Comparison of ENCODE assay signal across 29 cellular contexts in genomic region chr16:20166531-20167235, GRCh38.
DNase-seq lines count a peak whose midpoint lies in the region; ATAC-seq and TF ChIP-seq lines count a peak whose summit lies in the region.
"Had no signal": no experiment of that assay in that cellular context is flagged by ENCODE, and none has a peak within 500 bp of the region (broad histone marks: within the 10 kb centered on the region; RNA-seq: fewer than 3 reads in every experiment).

No MANE protein-coding gene starts in this region.

- intact Hi-C loops in Caco-2 (cut with micrococcal nuclease; ENCODE audit: unreplicated experiment), result no loop called here
- intact Hi-C loops in activated CD4-positive, alpha-beta T cell treated with anti-CD3 and anti-CD28 coated beads, Interleukin-2, amount 10 ng/mL, durations not matched to agents 24 days and 14 days (cut with micrococcal nuclease), result no loop called here

- no peaks in the 10 kb centered on the region for H3K27me3 ChIP-seq in Caco-2 (replicated peaks; ENCODE audit: control insufficient read depth, insufficient read depth, low read length)
- H3K27me3 ChIP-seq: upper lobe of right lung had no signal

- no peaks in the 10 kb centered on the region for H3K9me3 ChIP-seq in Caco-2
- H3K9me3 ChIP-seq: suprapubic skin, upper lobe of right lung had no signal

- no peaks in the 10 kb centered on the region for H3K9me3 Mint-ChIP-seq in Caco-2 (ENCODE audit: unreplicated experiment)
- peaks cover 3% of the 10 kb centered on the region for H3K9me3 Mint-ChIP-seq in activated CD4-positive, alpha-beta T cell treated with anti-CD3 and anti-CD28 coated beads, Interleukin-2, amount 10 ng/mL, durations not matched to agents 24 days and 14 days
- H3K9me3 Mint-ChIP-seq: natural killer cell had no signal

- no peak overlapping the region for H3K4me3 ChIP-seq in Caco-2 (ENCODE audit: low read depth, low read length)
- H3K4me3 ChIP-seq: coronary artery, smooth muscle cell, suprapubic skin, upper lobe of right lung had no signal

- peaks cover 13% of the 10 kb centered on the region for H3K4me1 ChIP-seq in Caco-2
- H3K4me1 ChIP-seq: suprapubic skin, upper lobe of right lung had no signal

- no peaks in the 10 kb centered on the region for H3K36me3 ChIP-seq in Caco-2 (ENCODE audit: control insufficient read depth, insufficient read depth, low read length)
- H3K36me3 ChIP-seq: suprapubic skin, upper lobe of right lung had no signal

- no peaks in the 10 kb centered on the region for H3K36me3 Mint-ChIP-seq in Caco-2 (ENCODE audit: insufficient read depth, unreplicated experiment)
- no peaks in the 10 kb centered on the region for H3K36me3 Mint-ChIP-seq in activated CD4-positive, alpha-beta T cell treated with anti-CD3 and anti-CD28 coated beads, Interleukin-2, amount 10 ng/mL, durations not matched to agents 24 days and 14 days (ENCODE audit: low read depth)
- H3K36me3 Mint-ChIP-seq: CD4-positive, alpha-beta memory T cell; natural killer cell had no signal

- POLR2A ChIA-PET in Caco-2 (lab: Charles Lee), result interaction anchor here (0.6 kb wide), 1 partner anchor 9 kb away, joined by 6 read pairs; no protein-coding TSS in a partner anchor

- H3K27me3 Mint-ChIP-seq in Caco-2 (ENCODE audit: insufficient read depth, unreplicated experiment), result peaks cover 3% of the 10 kb centered on the region
- no peaks in the 10 kb centered on the region for H3K27me3 Mint-ChIP-seq in activated CD4-positive, alpha-beta T cell treated with anti-CD3 and anti-CD28 coated beads, Interleukin-2, amount 10 ng/mL, durations not matched to agents 24 days and 14 days
- H3K27me3 Mint-ChIP-seq: activated CD4-positive, alpha-beta memory T cell treated with anti-CD3 and anti-CD28 coated beads, Interleukin-2, amount 10 ng/mL, durations not matched to agents 7 days and 5 days; CD4-positive, alpha-beta memory T cell had no signal

- H3K4me1 Mint-ChIP-seq in Caco-2 (ENCODE audit: low read depth, unreplicated experiment), result peaks cover 8% of the 10 kb centered on the region
- no peaks in the 10 kb centered on the region for H3K4me1 Mint-ChIP-seq in activated CD4-positive, alpha-beta T cell treated with anti-CD3 and anti-CD28 coated beads, Interleukin-2, amount 10 ng/mL, durations not matched to agents 24 days and 14 days
- H3K4me1 Mint-ChIP-seq: activated CD4-positive, alpha-beta memory T cell treated with anti-CD3 and anti-CD28 coated beads, Interleukin-2, amount 10 ng/mL, durations not matched to agents 7 days and 5 days; B cell; CD4-positive, alpha-beta memory T cell; natural killer cell had no signal

- H3K27ac Mint-ChIP-seq in Caco-2 (ENCODE audit: unreplicated experiment), result no peak overlapping the region
- H3K27ac Mint-ChIP-seq in activated CD4-positive, alpha-beta T cell treated with anti-CD3 and anti-CD28 coated beads, Interleukin-2, amount 10 ng/mL, durations not matched to agents 24 days and 14 days, result no peak overlapping the region
- H3K27ac Mint-ChIP-seq: activated CD4-positive, alpha-beta memory T cell treated with anti-CD3 and anti-CD28 coated beads, Interleukin-2, amount 10 ng/mL, durations not matched to agents 7 days and 5 days; B cell; natural killer cell had no signal

- no TSS peak for BruUV-seq in Caco-2 (replicated peaks; lab: Mats Ljungman, UMichigan)

- DNase-seq in Caco-2, result peak; percentile 34 to 42
- DNase-seq in NCI-H226, result peak; percentile 17
- DNase-seq in iPS DF 19.7 (ENCODE audit: low read depth, low spot score), result peak; percentile 15
- DNase-seq in putamen (ENCODE audit: low spot score), result peak; percentile 1
- DNase-seq in SW 1271 (lab: John Stamatoyannopoulos, UW), result no peak
- no peak for DNase-seq in activated CD4-positive, CD25-positive, alpha-beta regulatory T cell (lab: John Stamatoyannopoulos, UW)
- DNase-seq in activated CD4-positive, alpha-beta T cell treated with anti-CD3 and anti-CD28 coated beads, Interleukin-2, amount 10 ng/mL, durations not matched to agents 24 days and 14 days, result no peak
- DNase-seq: activated CD4-positive, alpha-beta memory T cell treated with anti-CD3 and anti-CD28 coated beads, Interleukin-2, amount 10 ng/mL, durations not matched to agents 7 days and 5 days; activated CD4-positive, alpha-beta T cell treated with anti-CD3 and anti-CD28 coated beads for 1 hour; activated CD8-positive, alpha-beta memory T cell treated with anti-CD3 and anti-CD28 coated beads, Interleukin-2, amount 50 U/mL, for 4 hours; activated naive CD4-positive, alpha-beta T cell treated with Interleukin-2 at 50 U/mL for 16 hours; CD4-positive, alpha-beta memory T cell; DMS 273 treated with DMSO at 0.1 percent for 48 hours; effector memory CD4-positive, alpha-beta T cell; EL; midbrain; natural killer cell; NCI-H1436; NCI-H2107; NCI-H446 treated with DMSO at 0.1 percent for 48 hours; stimulated activated naive CD4-positive, alpha-beta T cell; upper lobe of right lung had no signal

- no peak for TF ChIP-seq CTCF in Caco-2 (IDR thresholded peaks at IDR 0.05; ENCODE audit: insufficient read depth in 1 of 2, low read depth in 1 of 2, low read length in 1 of 2, severe bottlenecking in 1 of 2, unreplicated experiment in 1 of 2)

- ATAC-seq in HG02678 (IDR thresholded peaks at IDR 0.05; ENCODE audit: unreplicated experiment), result no peak
- ATAC-seq: HepG2, natural killer cell, Right ventricle myocardium inferior, upper lobe of right lung had no signal

- peak overlapping the region; percentile 42 for H3K4me3 Mint-ChIP-seq in Caco-2 (ENCODE audit: unreplicated experiment)
- H3K4me3 Mint-ChIP-seq in activated CD4-positive, alpha-beta T cell treated with anti-CD3 and anti-CD28 coated beads, Interleukin-2, amount 10 ng/mL, durations not matched to agents 24 days and 14 days, result no peak overlapping the region
- H3K4me3 Mint-ChIP-seq: activated CD4-positive, alpha-beta memory T cell treated with anti-CD3 and anti-CD28 coated beads, Interleukin-2, amount 10 ng/mL, durations not matched to agents 7 days and 5 days; B cell; CD4-positive, alpha-beta memory T cell; natural killer cell had no signal

- CTCF ChIA-PET in Caco-2 (lab: Charles Lee), result no interaction called here

Comparison
In these comparisons a context has a peak if more than half of its experiments do, and no peak if none do; other contexts are left out.
1. DNase-seq: peak in Caco-2 (2 of 2), NCI-H226 (single experiment), iPS DF 19.7 (single experiment) and putamen (single experiment); none in SW 1271 (0 of 2), activated CD4-positive, CD25-positive, alpha-beta regulatory T cell (0 of 4) and activated CD4-positive, alpha-beta T cell treated with anti-CD3 and anti-CD28 coated beads, Interleukin-2, amount 10 ng/mL, durations not matched to agents 24 days and 14 days (single experiment).